Comparison of ENCODE assay signal across 1 cellular context in genomic region chr19:45952691-45953505, GRCh38.
TF ChIP-seq lines count a peak whose summit lies in the region.

No MANE protein-coding gene starts in this region.

TF ChIP-seq in H1, 55 proteins besides CTCF, POLR2A, EP300 and RAD21:
- peak; percentile 62; the same call in 1 of the 2 replicates for TF ChIP-seq YY1 (IDR thresholded peaks at IDR 0.05; ENCODE audit: low read depth, low read length)
- TF ChIP-seq CREB1 (IDR thresholded peaks at IDR 0.05), result peak; percentile 70
- peak; percentile 96 for TF ChIP-seq ASH2L (IDR thresholded peaks at IDR 0.05; ENCODE audit: low read length)
- peak; percentile 88 for TF ChIP-seq GABPA (IDR thresholded peaks at IDR 0.05; ENCODE audit: borderline replicate concordance, insufficient read depth, low read length)
- 0 out of 2 replicates have a peak, but pooled peaks have one; percentile 7 for TF ChIP-seq CHD2 (IDR thresholded peaks at IDR 0.05; ENCODE audit: low read length)
- TF ChIP-seq KDM4A (IDR thresholded peaks at IDR 0.05; ENCODE audit: low read depth, low read length, severe bottlenecking), result peak; percentile 62
- TF ChIP-seq SAP30 (IDR thresholded peaks at IDR 0.05; ENCODE audit: insufficient read depth, insufficient replicate concordance, low read length), result peak; percentile 99
- no peak for TF ChIP-seq FOSL1 (IDR thresholded peaks at IDR 0.05; ENCODE audit: insufficient read depth, low read depth, low read length)
- no peak for TF ChIP-seq NRF1 (IDR thresholded peaks at IDR 0.05; ENCODE audit: low read depth, low read length)
- TF ChIP-seq KDM5A (IDR thresholded peaks at IDR 0.05; ENCODE audit: low read length), result no peak
- no peak for TF ChIP-seq EZH2 (IDR thresholded peaks at IDR 0.05; ENCODE audit: low read depth, low read length, severe bottlenecking)
- TF ChIP-seq EGR1 (IDR thresholded peaks at IDR 0.05; ENCODE audit: borderline replicate concordance, low read depth, low read length), result 0 out of 2 replicates have a peak, but pooled peaks have one; percentile 48
- TF ChIP-seq TAF1 (IDR thresholded peaks at IDR 0.05; ENCODE audit: low read depth, low read length), result peak; percentile 17; the same call in 1 of the 2 replicates
- TF ChIP-seq PHF8 (conservative IDR thresholded peaks at IDR 0.05; ENCODE audit: low read depth, low read length), result peak; percentile 8; the same call in 1 of the 2 replicates
- peak; percentile 84 for TF ChIP-seq RFX5 (IDR thresholded peaks at IDR 0.05; ENCODE audit: borderline replicate concordance, low read depth, low read length)
- TF ChIP-seq MAX (IDR thresholded peaks at IDR 0.05), result peak; percentile 62; the same call in 1 of the 2 replicates
- peak; percentile 99 for TF ChIP-seq SIN3A (conservative IDR thresholded peaks at IDR 0.05 in 1 of 2, IDR thresholded peaks at IDR 0.05 in 1 of 2; ENCODE audit: low read depth in 1 of 2, low read length in 2 of 2)
- TF ChIP-seq JUND (IDR thresholded peaks at IDR 0.05; ENCODE audit: low read length), result peak; percentile 38; the same call in 1 of the 2 replicates
- TF ChIP-seq E2F6 (IDR thresholded peaks at IDR 0.05), result peak; percentile 49; the same call in 1 of the 2 replicates
- 0 out of 2 replicates have a peak, but pooled peaks have one; percentile 48 for TF ChIP-seq RBBP5 (IDR thresholded peaks at IDR 0.05; ENCODE audit: borderline replicate concordance, low read depth, low read length)
- TF ChIP-seq CHD1 (IDR thresholded peaks at IDR 0.05; ENCODE audit: low read depth, low read length), result no peak
- no peak for TF ChIP-seq NANOG (IDR thresholded peaks at IDR 0.05; ENCODE audit: insufficient read depth, low read depth, low read length, poor library complexity, severe bottlenecking)
- TF ChIP-seq HDAC2 (IDR thresholded peaks at IDR 0.05; ENCODE audit: borderline replicate concordance in 1 of 2, low read depth in 2 of 2, low read length in 2 of 2), result peak in 1 of 2 experiments; percentile 99; a peak in 3 of 4 replicates
